Comparison of ENCODE assay signal across 7 cellular contexts in genomic region chr14:92651106-92651792, GRCh38.
DNase-seq lines count a peak whose midpoint lies in the region; ATAC-seq lines count a peak whose summit lies in the region.

No MANE protein-coding gene starts in this region.

- CTCF ChIA-PET in activated CD8-positive, alpha-beta T cell treated with anti-CD3 and anti-CD28 coated beads, Interleukin-2, amount 10 ng/mL, durations not matched to agents 7 days and 5 days (lab: Charles Lee) = interaction anchor here (0.6 to 3.1 kb wide), 13 partner anchors 13 to 545 kb away, joined by 3 to 21 read pairs (median 3); partner anchors contain the start of gene ATXN3

- no peaks in the 10 kb centered on the region for H3K9me3 Mint-ChIP-seq in activated CD8-positive, alpha-beta T cell treated with anti-CD3 and anti-CD28 coated beads, Interleukin-2, amount 10 ng/mL, durations not matched to agents 7 days and 5 days (ENCODE audit: insufficient read depth)

- peaks cover 67% of the 10 kb centered on the region for H3K36me3 Mint-ChIP-seq in activated CD8-positive, alpha-beta T cell treated with anti-CD3 and anti-CD28 coated beads, Interleukin-2, amount 10 ng/mL, durations not matched to agents 7 days and 5 days (ENCODE audit: low read depth)

- no peaks in the 10 kb centered on the region for H3K27me3 Mint-ChIP-seq in activated CD8-positive, alpha-beta T cell treated with anti-CD3 and anti-CD28 coated beads, Interleukin-2, amount 10 ng/mL, durations not matched to agents 7 days and 5 days (ENCODE audit: low read depth)

- ATAC-seq in GM19463 (IDR thresholded peaks at IDR 0.05; ENCODE audit: unreplicated experiment) = peak; percentile 69
- peak; percentile 53 for ATAC-seq in HG03469 (IDR thresholded peaks at IDR 0.05; ENCODE audit: unreplicated experiment)
- ATAC-seq in activated CD8-positive, alpha-beta T cell treated with anti-CD3 and anti-CD28 coated beads, Interleukin-2, amount 10 ng/mL, durations not matched to agents 7 days and 5 days = peak; percentile 79
- ATAC-seq in left cardiac atrium = peak; percentile 21 to 48

- peaks cover 89% of the 10 kb centered on the region for H3K4me1 Mint-ChIP-seq in activated CD8-positive, alpha-beta T cell treated with anti-CD3 and anti-CD28 coated beads, Interleukin-2, amount 10 ng/mL, durations not matched to agents 7 days and 5 days (ENCODE audit: low read depth)

- POLR2A ChIA-PET in activated CD8-positive, alpha-beta T cell treated with anti-CD3 and anti-CD28 coated beads, Interleukin-2, amount 10 ng/mL, durations not matched to agents 7 days and 5 days (lab: Charles Lee) = interaction anchor here (0.5 to 5.3 kb wide), 8 partner anchors 9 to 88 kb away, joined by 3 to 48 read pairs (median 3); no protein-coding TSS in a partner anchor

- peak overlapping the region; percentile 99 for H3K27ac Mint-ChIP-seq in activated CD8-positive, alpha-beta T cell treated with anti-CD3 and anti-CD28 coated beads, Interleukin-2, amount 10 ng/mL, durations not matched to agents 7 days and 5 days

- DNase-seq in activated CD8-positive, alpha-beta T cell treated with anti-CD3 and anti-CD28 coated beads, Interleukin-2, amount 10 ng/mL, durations not matched to agents 7 days and 5 days = peak; percentile 92
- DNase-seq in left cardiac atrium = peak; percentile 52
- peak; percentile 64 for DNase-seq in stimulated activated CD8-positive, alpha-beta memory T cell treated with anti-CD3 and anti-CD28 coated beads, Interleukin-12 subunit alpha, Interleukin-12 subunit beta, amount 100 ng/mL, for 1 hour (ENCODE audit: low read depth)
- no peak for DNase-seq in NCI-H510A treated with DMSO at 0.1 percent for 48 hours (lab: John Stamatoyannopoulos, UW)
- DNase-seq in dedifferentiated amniotic fluid mesenchymal stem cell (ENCODE audit: extremely low spot score) = no peak

- intact Hi-C loops in left cardiac atrium (cut with DNase I) = no loop called here

- H3K4me3 Mint-ChIP-seq in activated CD8-positive, alpha-beta T cell treated with anti-CD3 and anti-CD28 coated beads, Interleukin-2, amount 10 ng/mL, durations not matched to agents 7 days and 5 days = peak overlapping the region; percentile 99

Comparison
In these comparisons a context has a peak if more than half of its experiments do, and no peak if none do; other contexts are left out.
1. DNase-seq: peak in activated CD8-positive, alpha-beta T cell treated with anti-CD3 and anti-CD28 coated beads, Interleukin-2, amount 10 ng/mL, durations not matched to agents 7 days and 5 days (single experiment), left cardiac atrium (single experiment) and stimulated activated CD8-positive, alpha-beta memory T cell treated with anti-CD3 and anti-CD28 coated beads, Interleukin-12 subunit alpha, Interleukin-12 subunit beta, amount 100 ng/mL, for 1 hour (single experiment); none in NCI-H510A treated with DMSO at 0.1 percent for 48 hours (single experiment) and dedifferentiated amniotic fluid mesenchymal stem cell (single experiment).
2. Peak in every context shown above with its lines, with median percentiles within 50 percentile points of each other: ATAC-seq.